ENCODE assay signal across 29 cellular contexts in the genomic region with DNA sequence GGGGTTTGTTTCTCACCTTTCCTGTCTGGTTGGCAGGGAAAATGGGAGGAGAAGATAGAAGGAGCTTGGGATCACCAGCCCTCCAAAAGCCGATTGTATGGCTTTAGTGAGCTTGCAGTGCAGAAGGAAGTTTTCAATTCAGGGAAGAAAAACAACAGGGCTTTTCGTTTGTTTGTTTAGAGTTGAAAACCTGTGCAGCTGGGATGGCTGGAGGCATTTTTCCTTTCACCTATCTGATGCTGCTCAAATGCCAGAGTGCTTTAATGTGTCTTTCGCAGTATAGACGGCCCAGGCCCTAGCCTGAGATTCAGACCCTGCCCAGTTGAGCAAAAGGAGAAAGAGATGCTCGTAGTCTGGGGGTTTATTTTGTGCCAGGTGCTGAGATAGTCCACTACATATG.
"Had no signal": no experiment of that assay in that cellular context is flagged by ENCODE, and none has a peak within 500 bp of the region (broad histone marks: within the 10 kb centered on the region; RNA-seq: fewer than 3 reads in every experiment).

No MANE protein-coding gene starts in this region.

- H3K27ac ChIP-seq: left lung, lower lobe of right lung, ovary, skin epidermis, stomach, testis, thyroid gland, transverse colon, upper lobe of right lung had no signal

- H3K9me3 ChIP-seq: left lung, lower lobe of right lung, ovary, stomach, testis, thyroid gland, transverse colon, upper lobe of right lung had no signal

- H3K27me3 ChIP-seq: left lung, ovary, stomach, testis, thyroid gland, transverse colon, upper lobe of right lung had no signal

- H3K4me3 ChIP-seq: left lung, lower lobe of right lung, ovary, skin epidermis, stomach, testis, thyroid gland, transverse colon, upper lobe of right lung had no signal

- H3K36me3 ChIP-seq: left lung, lower lobe of right lung, ovary, stomach, thyroid gland, transverse colon, upper lobe of right lung had no signal

- H3K4me1 Mint-ChIP-seq: mesothelial cell of epicardium; naive B cell; natural killer cell; nephron progenitor cell; stimulated activated naive B cell treated with anti-CD40 and anti-IgM and Interleukin-4, amounts not matched to agents 10 μg/mL and 1 μg/mL and 100 μg/mL, for 72 hours had no signal

- DNase-seq: hippocampal formation; kidney; left colon; left lung; lower lobe of right lung; mammary epithelial cell; mesenchymal stem cell; naive B cell; natural killer cell; nephron progenitor cell; ovary; retina; right cardiac atrium; stimulated activated CD4-positive, alpha-beta T cell treated with anti-CD3 and anti-CD28 coated beads, Interleukin-12 subunit alpha, Interleukin-12 subunit beta, amount 100 ng/mL, for 4 hours; stimulated activated CD4-positive, alpha-beta T cell treated with anti-CD3 and anti-CD28 coated beads, Interleukin-15, amount 100 ng/mL, for 24 hours; stimulated activated CD4-positive, alpha-beta T cell treated with anti-CD3 and anti-CD28 coated beads, Interleukin-2, amount 100 ng/mL, for 24 hours; stimulated activated CD4-positive, alpha-beta T cell treated with anti-CD3 and anti-CD28 coated beads, Interleukin-4, amount 100 ng/mL, for 1 hour; stimulated activated naive B cell treated with anti-CD40 and anti-IgM and Interleukin-4, amounts not matched to agents 10 μg/mL and 1 μg/mL and 100 μg/mL, for 72 hours; stimulated activated naive CD8-positive, alpha-beta T cell treated with anti-CD3 and anti-CD28 coated beads, Interleukin-15, Interleukin-2, amounts not matched to agents 100 U/mL and 50 U/mL, for 24 hours; stomach; testis; thyroid gland; transverse colon; upper lobe of right lung had no signal

- H3K27ac Mint-ChIP-seq: mesothelial cell of epicardium; natural killer cell; nephron progenitor cell; progenitor cell of endocrine pancreas; stimulated activated naive B cell treated with anti-CD40 and anti-IgM and Interleukin-4, amounts not matched to agents 10 μg/mL and 1 μg/mL and 100 μg/mL, for 72 hours had no signal

- FAIRE-seq: kidney, urothelium cell line had no signal

- H3K36me3 Mint-ChIP-seq: mesothelial cell of epicardium; naive B cell; natural killer cell; stimulated activated naive B cell treated with anti-CD40 and anti-IgM and Interleukin-4, amounts not matched to agents 10 μg/mL and 1 μg/mL and 100 μg/mL, for 72 hours had no signal

- H3K9me3 Mint-ChIP-seq: mesothelial cell of epicardium; naive B cell; natural killer cell; nephron progenitor cell; stimulated activated naive B cell treated with anti-CD40 and anti-IgM and Interleukin-4, amounts not matched to agents 10 μg/mL and 1 μg/mL and 100 μg/mL, for 72 hours had no signal

- H3K4me3 Mint-ChIP-seq: mesothelial cell of epicardium; naive B cell; natural killer cell; nephron progenitor cell; stimulated activated naive B cell treated with anti-CD40 and anti-IgM and Interleukin-4, amounts not matched to agents 10 μg/mL and 1 μg/mL and 100 μg/mL, for 72 hours had no signal

- H3K4me1 ChIP-seq: left lung, lower lobe of right lung, testis, thyroid gland, upper lobe of right lung had no signal

- ATAC-seq: left colon; left lung; lower lobe of right lung; natural killer cell; right cardiac atrium; sciatic nerve; stimulated activated naive B cell treated with anti-CD40 and anti-IgM and Interleukin-4, amounts not matched to agents 10 μg/mL and 1 μg/mL and 100 μg/mL, for 72 hours; stimulated activated naive CD8-positive, alpha-beta T cell treated with anti-CD3 and anti-CD28 coated beads, Interleukin-15, Interleukin-2, amounts not matched to agents 100 U/mL and 50 U/mL, for 24 hours; upper lobe of right lung had no signal
